ENCODE assay signal across 1 cellular context in the genomic region with DNA sequence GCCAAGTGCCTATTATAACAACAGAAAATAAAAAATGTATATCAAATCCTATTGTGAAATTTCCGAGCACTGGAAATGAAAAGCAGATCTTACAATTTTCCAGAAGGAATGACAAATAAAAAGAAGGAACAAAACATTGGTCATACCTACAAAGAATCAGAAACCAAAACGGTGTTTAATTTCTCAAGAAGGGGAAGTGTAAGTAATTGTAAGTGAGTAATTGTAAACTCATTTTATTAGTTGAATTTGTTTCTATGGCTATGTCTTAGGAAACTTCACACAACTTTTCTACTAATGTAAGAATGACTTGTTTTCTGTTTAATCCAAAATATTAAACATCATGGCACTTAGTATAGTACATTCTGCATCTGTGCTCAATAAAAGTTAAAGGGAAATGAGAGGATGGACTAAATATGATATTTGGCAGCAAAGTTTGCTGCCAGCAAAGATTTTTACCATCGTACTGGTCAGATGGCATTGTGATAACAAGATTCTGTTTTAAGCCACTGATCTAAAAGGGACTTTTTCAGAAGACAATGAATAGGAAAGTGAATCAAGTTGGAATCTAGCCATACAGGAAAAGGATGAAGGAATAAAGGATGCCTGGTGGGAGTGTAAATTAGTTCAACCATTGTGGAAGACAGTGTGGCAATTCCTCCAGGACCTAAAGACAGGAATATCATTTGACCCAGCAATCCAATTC.
TF ChIP-seq lines count a peak whose summit lies in the region.

No MANE protein-coding gene starts in this region.

TF ChIP-seq in SK-N-SH, 30 proteins besides CTCF, POLR2A, EP300 and RAD21 (continued from another document):
- TF ChIP-seq RXRA (IDR thresholded peaks at IDR 0.05; ENCODE audit: borderline replicate concordance, low read depth) = no peak
- TF ChIP-seq, protein P1, sequence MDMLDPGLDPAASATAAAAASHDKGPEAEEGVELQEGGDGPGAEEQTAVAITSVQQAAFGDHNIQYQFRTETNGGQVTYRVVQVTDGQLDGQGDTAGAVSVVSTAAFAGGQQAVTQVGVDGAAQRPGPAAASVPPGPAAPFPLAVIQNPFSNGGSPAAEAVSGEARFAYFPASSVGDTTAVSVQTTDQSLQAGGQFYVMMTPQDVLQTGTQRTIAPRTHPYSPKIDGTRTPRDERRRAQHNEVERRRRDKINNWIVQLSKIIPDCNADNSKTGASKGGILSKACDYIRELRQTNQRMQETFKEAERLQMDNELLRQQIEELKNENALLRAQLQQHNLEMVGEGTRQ (IDR thresholded peaks at IDR 0.05; ENCODE audit: borderline replicate concordance, low read depth, low read length) = no peak
- no peak for TF ChIP-seq SMC3 (IDR thresholded peaks at IDR 0.05; ENCODE audit: low read depth, low read length)
- TF ChIP-seq ELF1 (IDR thresholded peaks at IDR 0.05) = peak; percentile 19; the same call in 1 of the 2 replicates
- TF ChIP-seq MEF2A (IDR thresholded peaks at IDR 0.05; ENCODE audit: borderline replicate concordance, low read depth) = peak; percentile 74; the same call in 1 of the 2 replicates
- TF ChIP-seq NRF1 (IDR thresholded peaks at IDR 0.05; ENCODE audit: low read depth, low read length) = no peak
- peak; percentile 73 for TF ChIP-seq TEAD4 (IDR thresholded peaks at IDR 0.05; ENCODE audit: borderline replicate concordance, insufficient read depth)
- TF ChIP-seq MXI1 (IDR thresholded peaks at IDR 0.05; ENCODE audit: low read depth, low read length) = no peak
- no peak for TF ChIP-seq RCOR1 (IDR thresholded peaks at IDR 0.05; ENCODE audit: low read length)
- TF ChIP-seq EZH2phosphoT487 (IDR thresholded peaks at IDR 0.05; ENCODE audit: borderline replicate concordance, low read depth) = no peak
- TF ChIP-seq, protein P2, sequence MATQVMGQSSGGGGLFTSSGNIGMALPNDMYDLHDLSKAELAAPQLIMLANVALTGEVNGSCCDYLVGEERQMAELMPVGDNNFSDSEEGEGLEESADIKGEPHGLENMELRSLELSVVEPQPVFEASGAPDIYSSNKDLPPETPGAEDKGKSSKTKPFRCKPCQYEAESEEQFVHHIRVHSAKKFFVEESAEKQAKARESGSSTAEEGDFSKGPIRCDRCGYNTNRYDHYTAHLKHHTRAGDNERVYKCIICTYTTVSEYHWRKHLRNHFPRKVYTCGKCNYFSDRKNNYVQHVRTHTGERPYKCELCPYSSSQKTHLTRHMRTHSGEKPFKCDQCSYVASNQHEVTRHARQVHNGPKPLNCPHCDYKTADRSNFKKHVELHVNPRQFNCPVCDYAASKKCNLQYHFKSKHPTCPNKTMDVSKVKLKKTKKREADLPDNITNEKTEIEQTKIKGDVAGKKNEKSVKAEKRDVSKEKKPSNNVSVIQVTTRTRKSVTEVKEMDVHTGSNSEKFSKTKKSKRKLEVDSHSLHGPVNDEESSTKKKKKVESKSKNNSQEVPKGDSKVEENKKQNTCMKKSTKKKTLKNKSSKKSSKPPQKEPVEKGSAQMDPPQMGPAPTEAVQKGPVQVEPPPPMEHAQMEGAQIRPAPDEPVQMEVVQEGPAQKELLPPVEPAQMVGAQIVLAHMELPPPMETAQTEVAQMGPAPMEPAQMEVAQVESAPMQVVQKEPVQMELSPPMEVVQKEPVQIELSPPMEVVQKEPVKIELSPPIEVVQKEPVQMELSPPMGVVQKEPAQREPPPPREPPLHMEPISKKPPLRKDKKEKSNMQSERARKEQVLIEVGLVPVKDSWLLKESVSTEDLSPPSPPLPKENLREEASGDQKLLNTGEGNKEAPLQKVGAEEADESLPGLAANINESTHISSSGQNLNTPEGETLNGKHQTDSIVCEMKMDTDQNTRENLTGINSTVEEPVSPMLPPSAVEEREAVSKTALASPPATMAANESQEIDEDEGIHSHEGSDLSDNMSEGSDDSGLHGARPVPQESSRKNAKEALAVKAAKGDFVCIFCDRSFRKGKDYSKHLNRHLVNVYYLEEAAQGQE (IDR thresholded peaks at IDR 0.05; ENCODE audit: low read depth, low read length) = no peak
- no peak for TF ChIP-seq GATA2 (CRISPR knock-in tag; IDR thresholded peaks at IDR 0.05)
- TF ChIP-seq GABPA (IDR thresholded peaks at IDR 0.05; ENCODE audit: low read depth) = 0 out of 2 replicates have a peak, but pooled peaks have one; percentile 14
- TF ChIP-seq SIN3A (IDR thresholded peaks at IDR 0.05; ENCODE audit: borderline replicate concordance, low read depth, low read length) = no peak
- TF ChIP-seq JUND (IDR thresholded peaks at IDR 0.05) = peak; percentile 74
- TF ChIP-seq FOSL2 (IDR thresholded peaks at IDR 0.05; ENCODE audit: borderline replicate concordance, low read depth) = peak; percentile 10; the same call in 1 of the 2 replicates
- TF ChIP-seq, protein P3, sequence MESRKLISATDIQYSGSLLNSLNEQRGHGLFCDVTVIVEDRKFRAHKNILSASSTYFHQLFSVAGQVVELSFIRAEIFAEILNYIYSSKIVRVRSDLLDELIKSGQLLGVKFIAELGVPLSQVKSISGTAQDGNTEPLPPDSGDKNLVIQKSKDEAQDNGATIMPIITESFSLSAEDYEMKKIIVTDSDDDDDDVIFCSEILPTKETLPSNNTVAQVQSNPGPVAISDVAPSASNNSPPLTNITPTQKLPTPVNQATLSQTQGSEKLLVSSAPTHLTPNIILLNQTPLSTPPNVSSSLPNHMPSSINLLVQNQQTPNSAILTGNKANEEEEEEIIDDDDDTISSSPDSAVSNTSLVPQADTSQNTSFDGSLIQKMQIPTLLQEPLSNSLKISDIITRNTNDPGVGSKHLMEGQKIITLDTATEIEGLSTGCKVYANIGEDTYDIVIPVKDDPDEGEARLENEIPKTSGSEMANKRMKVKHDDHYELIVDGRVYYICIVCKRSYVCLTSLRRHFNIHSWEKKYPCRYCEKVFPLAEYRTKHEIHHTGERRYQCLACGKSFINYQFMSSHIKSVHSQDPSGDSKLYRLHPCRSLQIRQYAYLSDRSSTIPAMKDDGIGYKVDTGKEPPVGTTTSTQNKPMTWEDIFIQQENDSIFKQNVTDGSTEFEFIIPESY (IDR thresholded peaks at IDR 0.05; ENCODE audit: borderline replicate concordance, low read depth) = no peak
